12 cellular contexts compared by ENCODE assay signal in genomic region chr11:43708776-43709175, GRCh38. TPM values are rescaled to one million over a fixed set of nuclear protein-coding genes. Genes with fewer than 3 reads are reported as not detected.
DNase-seq lines count a peak whose midpoint lies in the region; ATAC-seq and TF ChIP-seq lines count a peak whose summit lies in the region.
"Had no signal": no experiment of that assay in that cellular context is flagged by ENCODE, and none has a peak within 500 bp of the region (broad histone marks: within the 10 kb centered on the region; RNA-seq: fewer than 3 reads in every experiment).

No MANE protein-coding gene starts in this region.

- H3K9me3 ChIP-seq in heart right ventricle (peaks cover 0 to 1% (median 0%) of the 10 kb centered on the region in 11 donors), vagina (no peaks in the 10 kb centered on the region)

- 78 to 80% methylated on average over 4 of the region's 4 CpGs for WGBS in heart right ventricle, 2 donors

- H3K36me3 ChIP-seq in heart right ventricle (peaks cover 0 to 9% (median 0%) of the 10 kb centered on the region in 9 donors), vagina (no peaks in the 10 kb centered on the region)

- H3K4me3 ChIP-seq in heart right ventricle (no peak overlapping the region), fibroblast of pulmonary artery (replicated peaks; ENCODE audit: low read depth, low read length) (no peak overlapping the region), vagina (no peak overlapping the region)

- H3K4me1 ChIP-seq in heart right ventricle: peaks cover 0 to 3% (median 0%) of the 10 kb centered on the region in 9 donors
- H3K4me1 ChIP-seq in vagina: no peaks in the 10 kb centered on the region

- TF ChIP-seq CTCF in heart right ventricle (IDR thresholded peaks at IDR 0.05): peak in 8 of 9 donors; percentile 15 to 64 (median 50)
- TF ChIP-seq CTCF in fibroblast of pulmonary artery (IDR thresholded peaks at IDR 0.05; ENCODE audit: low read length, missing control alignments): peak; percentile 51
- TF ChIP-seq CTCF in vagina (IDR thresholded peaks at IDR 0.05): no peak

- H3K27ac ChIP-seq in heart right ventricle (no peak overlapping the region), vagina (no peak overlapping the region)
- H3K27ac ChIP-seq: HL-60 had no signal

- in situ Hi-C loops in SK-MEL-5 (cut with HindIII; ENCODE audit: low pct_unique_long_range_greater_than_20kb, low sequenced_read_pairs): no loop called here

- no peaks in the 10 kb centered on the region for H3K27me3 ChIP-seq in heart right ventricle
- H3K27me3 ChIP-seq in vagina: no peaks in the 10 kb centered on the region

- TF ChIP-seq POLR2A in vagina (IDR thresholded peaks at IDR 0.05): no peak

- no peak for ATAC-seq in heart right ventricle
- no peak for ATAC-seq in GM18858 (IDR thresholded peaks at IDR 0.05; ENCODE audit: unreplicated experiment)
- ATAC-seq: stimulated activated naive CD8-positive, alpha-beta T cell treated with anti-CD3 and anti-CD28 coated beads, Interleukin-15, Interleukin-2, amounts not matched to agents 100 U/mL and 50 U/mL, for 24 hours had no signal

- DNase-seq in heart right ventricle (no peak), cardiac septum (ENCODE audit: low spot score) (no peak), SK-MEL-5 (ENCODE audit: low read depth, low spot score) (peak; percentile 25), fibroblast of pulmonary artery (ENCODE audit: low read depth) (peak; percentile 18), vagina (ENCODE audit: extremely low spot score in 2 of 2) (no peak), hepatic stellate cell (ENCODE audit: low spot score) (no peak)
- DNase-seq in stimulated activated CD4-positive, alpha-beta T cell treated with anti-CD3 and anti-CD28 coated beads, Interleukin-2, amount 100 ng/mL, for 48 hours: no peak
- DNase-seq: NCI-H1092 treated with DMSO at 0.1 percent for 48 hours; NCI-H774; stimulated activated naive CD8-positive, alpha-beta T cell treated with anti-CD3 and anti-CD28 coated beads, Interleukin-15, Interleukin-2, amounts not matched to agents 100 U/mL and 50 U/mL, for 24 hours had no signal

- intact Hi-C loops in heart right ventricle (cut with DNase I) (loop anchor here in 2 of 10 donors (5.0 kb wide), 1 partner anchor 131 kb away; no protein-coding TSS in a partner anchor), cardiac septum (cut with DNase I) (loop anchor here (5.0 kb wide), 1 partner anchor 131 kb away; no protein-coding TSS in a partner anchor), vagina (cut with DNase I) (no loop called here)

RNA-seq across cellular contexts. Expression of gene HSD17B12, which starts 28.2 kb away (rescaled TPM):
- total RNA-seq in heart right ventricle: 100 to 1,000 TPM in 3 of 10 donors, 10 to 100 TPM in 7; 66.7 to 122 (median 87.4) TPM
- polyA plus RNA-seq in heart right ventricle: 10 to 100 TPM; 32.9 to 50.9 TPM
- total RNA-seq in cardiac septum: 88.0 TPM
- total RNA-seq in SK-MEL-5 (2014; rRNA removed; shearing (Covaris generic)): 107 and 132 TPM in 2 replicates
- polyA plus RNA-seq in SK-MEL-5 (2015; cell fraction: cytosol; rRNA removed): 92.8 and 115 TPM in 2 replicates
- 34.5 and 41.2 TPM in 2 replicates for polyA plus RNA-seq in SK-MEL-5 (2015; cell fraction: nucleus; rRNA removed)
- total RNA-seq in vagina: 48.4 TPM

Comparison
In these comparisons a context has a peak if more than half of its experiments do, and no peak if none do; other contexts are left out.
1. DNase-seq: peak in SK-MEL-5 (single experiment) and fibroblast of pulmonary artery (single experiment); none in heart right ventricle (0 of 2), cardiac septum (single experiment), stimulated activated CD4-positive, alpha-beta T cell treated with anti-CD3 and anti-CD28 coated beads, Interleukin-2, amount 100 ng/mL, for 48 hours (0 of 2), vagina (0 of 2) and hepatic stellate cell (single experiment).
2. CTCF ChIP-seq: peak in heart right ventricle (8 of 9) and fibroblast of pulmonary artery (single experiment); none in vagina (0 of 3).